ENCODE assay signal across 15 cellular contexts in genomic region chr20:48631114-48632016, GRCh38.
DNase-seq lines count a peak whose midpoint lies in the region; ATAC-seq and TF ChIP-seq lines count a peak whose summit lies in the region.
"Had no signal": no experiment of that assay in that cellular context is flagged by ENCODE, and none has a peak within 500 bp of the region (broad histone marks: within the 10 kb centered on the region; RNA-seq: fewer than 3 reads in every experiment).

No MANE protein-coding gene starts in this region.

- no peak overlapping the region for H3K4me3 Mint-ChIP-seq in natural killer cell
- H3K4me3 Mint-ChIP-seq: activated CD8-positive, alpha-beta T cell treated with anti-CD3 and anti-CD28 coated beads for 36 hours; activated naive CD4-positive, alpha-beta T cell treated with anti-CD3 and anti-CD28 coated beads for 36 hours had no signal

- 86 to 89% methylated on average over 16 of the region's 16 CpGs for WGBS in GM23248 (ENCODE audit: low coverage in 1 of 2, low lambda C conversion rate in 2 of 2, missing lambda C conversion rate in 2 of 2), 2 experiments

- ATAC-seq in natural killer cell (no peak), GM19324 (IDR thresholded peaks at IDR 0.05; ENCODE audit: low FRiP score, unreplicated experiment) (no peak), HG03039 (IDR thresholded peaks at IDR 0.05; ENCODE audit: unreplicated experiment) (no peak)
- ATAC-seq: activated CD8-positive, alpha-beta T cell treated with anti-CD3 and anti-CD28 coated beads for 36 hours; left lobe of liver had no signal

- no peaks in the 10 kb centered on the region for H3K9me3 ChIP-seq in GM23248 (ENCODE audit: low read depth)
- H3K9me3 ChIP-seq: colonic mucosa, tibial nerve had no signal

- H3F3A ChIP-seq in GM23248 (ENCODE audit: insufficient read depth): no peaks in the 10 kb centered on the region

- no peak overlapping the region for H3K4me2 ChIP-seq in GM23248 (ENCODE audit: unreplicated experiment)

- H3K4me1 ChIP-seq in GM23248 (ENCODE audit: insufficient read depth): no peaks in the 10 kb centered on the region
- H3K4me1 ChIP-seq: colonic mucosa, tibial nerve had no signal

- in situ Hi-C loops in GM23248 (cut with MboI): no loop called here

- no peaks in the 10 kb centered on the region for H3K79me2 ChIP-seq in GM23248 (ENCODE audit: insufficient read depth)

- DNase-seq in GM23248 (peak; percentile 17), NCI-H2171 treated with DMSO at 0.1 percent for 48 hours (lab: John Stamatoyannopoulos, UW) (peak; percentile 85), cardiac fibroblast (ENCODE audit: low read depth in 2 of 2) (peak; percentile 19 to 51), natural killer cell (no peak), glomerular visceral epithelial cell (ENCODE audit: extremely low spot score) (no peak), iPS-NIHi7 (ENCODE audit: extremely low spot score) (no peak)
- DNase-seq: activated CD8-positive, alpha-beta T cell treated with anti-CD3 and anti-CD28 coated beads for 36 hours; activated naive CD4-positive, alpha-beta T cell treated with anti-CD3 and anti-CD28 coated beads for 36 hours; colonic mucosa; NCI-H146; small intestine had no signal

- peak overlapping the region; percentile 17 to 74 for H3K27ac Mint-ChIP-seq in natural killer cell
- H3K27ac Mint-ChIP-seq: activated CD8-positive, alpha-beta T cell treated with anti-CD3 and anti-CD28 coated beads for 36 hours; activated naive CD4-positive, alpha-beta T cell treated with anti-CD3 and anti-CD28 coated beads for 36 hours had no signal

- peaks cover 10% of the 10 kb centered on the region for H3K36me3 Mint-ChIP-seq in natural killer cell

- H2AFZ ChIP-seq in GM23248: no peak overlapping the region

- no peaks in the 10 kb centered on the region for H3K9me2 ChIP-seq in GM23248 (ENCODE audit: insufficient read depth)

- no peaks in the 10 kb centered on the region for H3K9me3 Mint-ChIP-seq in natural killer cell
- H3K9me3 Mint-ChIP-seq: activated CD8-positive, alpha-beta T cell treated with anti-CD3 and anti-CD28 coated beads for 36 hours; activated naive CD4-positive, alpha-beta T cell treated with anti-CD3 and anti-CD28 coated beads for 36 hours had no signal

- intact Hi-C loops in natural killer cell (cut with micrococcal nuclease): no loop called here

- H3K36me3 ChIP-seq in GM23248 (ENCODE audit: low read depth): no peaks in the 10 kb centered on the region
- H3K36me3 ChIP-seq: colonic mucosa had no signal

- H3K27me3 ChIP-seq in GM23248 (replicated peaks; ENCODE audit: insufficient read depth): no peaks in the 10 kb centered on the region
- H3K27me3 ChIP-seq: colonic mucosa, tibial nerve had no signal

- H3K4me1 Mint-ChIP-seq in natural killer cell: peaks cover 11 to 31% of the 10 kb centered on the region in 2 donors

- H3K9ac ChIP-seq in GM23248: no peak overlapping the region

- H3K27ac ChIP-seq in GM23248: no peak overlapping the region
- H3K27ac ChIP-seq: colonic mucosa, tibial nerve had no signal

- H3K27me3 Mint-ChIP-seq in natural killer cell (ENCODE audit: low read depth in 2 of 2): no peaks in the 10 kb centered on the region
- H3K27me3 Mint-ChIP-seq: activated CD8-positive, alpha-beta T cell treated with anti-CD3 and anti-CD28 coated beads for 36 hours had no signal

- H4K20me1 ChIP-seq in GM23248 (ENCODE audit: insufficient read depth): no peaks in the 10 kb centered on the region

- H3K4me3 ChIP-seq in GM23248 (no peak overlapping the region), cardiac fibroblast (replicated peaks in 1 of 2; ENCODE audit: low read depth in 2 of 2, low read length in 2 of 2) (no peak overlapping the region)
- H3K4me3 ChIP-seq: colonic mucosa, tibial nerve had no signal

- TF ChIP-seq CTCF in cardiac fibroblast (IDR thresholded peaks at IDR 0.05; ENCODE audit: low read depth, low read length): no peak
- no peak for TF ChIP-seq CTCF in natural killer cell (IDR thresholded peaks at IDR 0.05)

Comparison
In these comparisons a context has a peak if more than half of its experiments do, and no peak if none do; other contexts are left out.
1. DNase-seq: peak in GM23248 (single experiment), NCI-H2171 treated with DMSO at 0.1 percent for 48 hours (single experiment) and cardiac fibroblast (2 of 2); none in natural killer cell (single experiment), glomerular visceral epithelial cell (single experiment) and iPS-NIHi7 (single experiment).